12 cellular contexts compared by ENCODE assay signal in the genomic region with DNA sequence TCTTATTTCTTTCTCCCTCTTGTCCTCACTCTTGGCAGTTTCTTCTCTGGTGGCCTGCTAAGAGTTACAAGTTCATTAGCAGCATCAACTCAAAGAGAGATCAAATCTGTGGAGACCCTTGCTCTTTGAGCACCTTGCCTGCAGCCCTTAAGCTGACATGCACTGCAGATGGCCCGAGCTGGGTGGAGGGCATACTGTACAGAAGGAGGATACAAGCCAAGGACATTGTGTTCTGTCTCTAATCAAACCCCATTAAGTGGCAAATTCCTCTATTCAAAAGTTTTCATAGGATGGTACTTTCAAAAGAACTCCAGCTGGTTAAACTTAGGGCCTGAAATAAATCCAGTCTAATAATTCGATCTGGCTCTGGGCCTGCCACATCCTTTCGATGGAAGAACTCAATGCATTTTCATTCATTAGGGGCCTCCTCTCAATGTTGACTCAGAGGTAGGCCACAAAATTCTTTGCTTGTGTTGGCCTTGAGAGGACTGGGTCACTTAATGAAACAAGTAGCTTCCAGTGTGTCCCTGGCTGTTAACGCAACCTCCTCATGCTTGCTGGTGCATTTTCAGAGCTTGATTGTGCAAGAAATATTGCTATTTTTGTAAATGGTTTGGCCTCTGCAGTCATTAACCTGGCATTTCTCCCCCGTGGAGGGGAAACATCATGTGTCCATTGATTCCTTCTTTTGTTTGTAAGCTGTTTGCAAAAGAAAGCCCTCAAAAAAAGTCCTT.
A peak's percentile ranks its signal among the peaks of the same experiment; 100 is the strongest.
DNase-seq lines count a peak whose midpoint lies in the region; ATAC-seq, FAIRE-seq and TF ChIP-seq lines count a peak whose summit lies in the region.
"Had no signal": no experiment of that assay in that cellular context is flagged by ENCODE, and none has a peak within 500 bp of the region (broad histone marks: within the 10 kb centered on the region; RNA-seq: fewer than 3 reads in every experiment).

No MANE protein-coding gene starts in this region.

- CTCF ChIA-PET in BJ (lab: Yijun Ruan, JAX), result no interaction called here
- CTCF ChIA-PET in activated CD4-positive, alpha-beta T cell treated with anti-CD3 and anti-CD28 coated beads, Interleukin-2, amount 10 ng/mL, durations not matched to agents 7 days and 5 days (lab: Charles Lee), result no interaction called here

- no peaks in the 10 kb centered on the region for H3K36me3 ChIP-seq in BJ (ENCODE audit: control insufficient read depth, insufficient read depth, low read length)
- H3K36me3 ChIP-seq in gastroesophageal sphincter, result no peaks in the 10 kb centered on the region
- H3K36me3 ChIP-seq in pancreas, result no peaks in the 10 kb centered on the region

- no peaks in the 10 kb centered on the region for H3K27me3 Mint-ChIP-seq in activated CD4-positive, alpha-beta T cell treated with anti-CD3 and anti-CD28 coated beads, Interleukin-2, amount 10 ng/mL, durations not matched to agents 7 days and 5 days

- DNase-seq in BJ (ENCODE audit: low read depth) (peak; percentile 90), SKM-1 treated with dmso at 0.1 percent for 144 hours (lab: John Stamatoyannopoulos, UW; ENCODE audit: unreplicated experiment) (peak; percentile 43), pancreas (peak in 2 of 6 donors; percentile 3 to 19), NCI-H446 (lab: John Stamatoyannopoulos, UW) (no peak), DMS114 treated with DMSO at 0.1 percent for 48 hours (lab: John Stamatoyannopoulos, UW; ENCODE audit: unreplicated experiment) (no peak)
- DNase-seq in activated CD4-positive, alpha-beta T cell treated with anti-CD3 and anti-CD28 coated beads, Interleukin-2, amount 10 ng/mL, durations not matched to agents 7 days and 5 days, result no peak
- no peak for DNase-seq in stimulated activated CD4-positive, alpha-beta T cell treated with anti-CD3 and anti-CD28 coated beads, Interleukin-4, amount 100 ng/mL, for 24 hours
- DNase-seq: CD4-positive, alpha-beta T cell; central memory CD4-positive, alpha-beta T cell; KBM-7; PC-9 had no signal

- no peaks in the 10 kb centered on the region for H3K9me3 ChIP-seq in gastroesophageal sphincter
- no peaks in the 10 kb centered on the region for H3K9me3 ChIP-seq in pancreas

- H3K4me3 ChIP-seq in BJ (ENCODE audit: low read depth, low read length) (no peak overlapping the region), gastroesophageal sphincter (no peak overlapping the region), pancreas (no peak overlapping the region)
- H3K4me3 ChIP-seq: PC-9 had no signal

- no peak for TF ChIP-seq EP300 in gastroesophageal sphincter (IDR thresholded peaks at IDR 0.05)

- no peaks in the 10 kb centered on the region for H3K36me3 Mint-ChIP-seq in activated CD4-positive, alpha-beta T cell treated with anti-CD3 and anti-CD28 coated beads, Interleukin-2, amount 10 ng/mL, durations not matched to agents 7 days and 5 days (ENCODE audit: low read depth)

- no peak for TF ChIP-seq POLR2A in gastroesophageal sphincter (IDR thresholded peaks at IDR 0.05)

- POLR2A ChIA-PET in BJ (lab: Charles Lee), result no interaction called here
- POLR2A ChIA-PET in activated CD4-positive, alpha-beta T cell treated with anti-CD3 and anti-CD28 coated beads, Interleukin-2, amount 10 ng/mL, durations not matched to agents 7 days and 5 days (lab: Charles Lee), result no interaction called here

- no peak overlapping the region for H3K4me3 Mint-ChIP-seq in activated CD4-positive, alpha-beta T cell treated with anti-CD3 and anti-CD28 coated beads, Interleukin-2, amount 10 ng/mL, durations not matched to agents 7 days and 5 days
- H3K4me3 Mint-ChIP-seq: CD4-positive, alpha-beta T cell had no signal

- no peak for TF ChIP-seq CTCF in BJ (IDR thresholded peaks at IDR 0.05; ENCODE audit: insufficient read depth, low read depth, low read length)
- TF ChIP-seq CTCF in gastroesophageal sphincter (IDR thresholded peaks at IDR 0.05), result no peak
- TF ChIP-seq CTCF in pancreas (IDR thresholded peaks at IDR 0.05), result no peak

- intact Hi-C loops in pancreas (cut with DNase I), result no loop called here

- H3K27me3 ChIP-seq in BJ (ENCODE audit: control insufficient read depth, insufficient read depth, low read length), result no peaks in the 10 kb centered on the region
- no peaks in the 10 kb centered on the region for H3K27me3 ChIP-seq in gastroesophageal sphincter
- H3K27me3 ChIP-seq in pancreas, result no peaks in the 10 kb centered on the region

- no peaks in the 10 kb centered on the region for H3K9me3 Mint-ChIP-seq in activated CD4-positive, alpha-beta T cell treated with anti-CD3 and anti-CD28 coated beads, Interleukin-2, amount 10 ng/mL, durations not matched to agents 7 days and 5 days

- no peak overlapping the region for H3K27ac Mint-ChIP-seq in activated CD4-positive, alpha-beta T cell treated with anti-CD3 and anti-CD28 coated beads, Interleukin-2, amount 10 ng/mL, durations not matched to agents 7 days and 5 days
- H3K27ac Mint-ChIP-seq: CD4-positive, alpha-beta T cell had no signal

- no peaks in the 10 kb centered on the region for H3K4me1 Mint-ChIP-seq in activated CD4-positive, alpha-beta T cell treated with anti-CD3 and anti-CD28 coated beads, Interleukin-2, amount 10 ng/mL, durations not matched to agents 7 days and 5 days

- FAIRE-seq in pancreas (lab: Jason Lieb, UNC), result no peak

- ATAC-seq in gastroesophageal sphincter (peak; percentile 83), pancreas (peak in 3 of 4 donors; percentile 57 to 62 (median 61))

- WGBS in gastroesophageal sphincter (ENCODE audit: low coverage in 1 of 2), 2 donors, result 48 to 60% methylated on average over 4 to 5 of the region's 5 CpGs
- 43 to 50% methylated on average over 5 of the region's 5 CpGs for WGBS in pancreas, 2 donors

- H3K27ac ChIP-seq in gastroesophageal sphincter, result no peak overlapping the region
- peak overlapping the region in 1 of 4 donors; percentile 6 for H3K27ac ChIP-seq in pancreas
- H3K27ac ChIP-seq: PC-9 had no signal

- H3K4me1 ChIP-seq in gastroesophageal sphincter (peaks cover 0 to 16% (median 9%) of the 10 kb centered on the region in 3 donors), pancreas (peaks cover 0 to 12% (median 0%) of the 10 kb centered on the region in 3 donors)

Comparison
In these comparisons a context has a peak if more than half of its experiments do, and no peak if none do; other contexts are left out.
1. DNase-seq: peak in BJ (single experiment) and SKM-1 treated with dmso at 0.1 percent for 144 hours (single experiment); none in activated CD4-positive, alpha-beta T cell treated with anti-CD3 and anti-CD28 coated beads, Interleukin-2, amount 10 ng/mL, durations not matched to agents 7 days and 5 days (single experiment), NCI-H446 (0 of 2), stimulated activated CD4-positive, alpha-beta T cell treated with anti-CD3 and anti-CD28 coated beads, Interleukin-4, amount 100 ng/mL, for 24 hours (single experiment) and DMS114 treated with DMSO at 0.1 percent for 48 hours (single experiment).